ENCODE assay signal across 1 cellular context in the genomic region with DNA sequence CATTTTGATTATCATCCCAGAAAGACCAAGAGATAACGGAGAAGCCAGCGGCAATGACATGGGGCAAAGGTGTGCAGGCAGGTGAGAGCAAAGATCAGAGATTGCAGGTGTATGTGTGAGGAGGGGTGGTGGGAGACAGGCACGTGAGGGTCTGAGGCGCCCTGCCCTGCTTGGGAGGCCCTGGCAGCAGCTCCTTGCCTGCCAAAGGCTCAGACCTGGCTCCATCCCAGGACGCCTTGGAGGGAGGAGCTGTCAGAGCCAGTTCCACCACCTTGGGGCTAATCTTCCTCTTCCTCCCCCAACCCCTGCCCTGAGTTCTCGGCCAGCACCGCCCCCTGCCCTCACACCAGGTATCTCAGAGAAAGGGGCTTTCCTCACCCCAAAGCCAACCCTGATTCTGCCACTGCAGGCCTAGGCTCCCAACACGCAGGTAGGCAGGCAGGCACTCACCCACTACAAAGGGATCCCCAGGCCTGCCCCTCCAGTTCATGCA.
TF ChIP-seq lines count a peak whose summit lies in the region.

No MANE protein-coding gene starts in this region.

TF ChIP-seq in GM23338, 12 proteins besides CTCF, POLR2A, EP300 and RAD21 (continued from another document):
- TF ChIP-seq JUNB (IDR thresholded peaks at IDR 0.05; ENCODE audit: unreplicated experiment) (no peak), EZH2phosphoT487 (IDR thresholded peaks at IDR 0.05; ENCODE audit: unreplicated experiment) (no peak)
- TF ChIP-seq, protein P1, sequence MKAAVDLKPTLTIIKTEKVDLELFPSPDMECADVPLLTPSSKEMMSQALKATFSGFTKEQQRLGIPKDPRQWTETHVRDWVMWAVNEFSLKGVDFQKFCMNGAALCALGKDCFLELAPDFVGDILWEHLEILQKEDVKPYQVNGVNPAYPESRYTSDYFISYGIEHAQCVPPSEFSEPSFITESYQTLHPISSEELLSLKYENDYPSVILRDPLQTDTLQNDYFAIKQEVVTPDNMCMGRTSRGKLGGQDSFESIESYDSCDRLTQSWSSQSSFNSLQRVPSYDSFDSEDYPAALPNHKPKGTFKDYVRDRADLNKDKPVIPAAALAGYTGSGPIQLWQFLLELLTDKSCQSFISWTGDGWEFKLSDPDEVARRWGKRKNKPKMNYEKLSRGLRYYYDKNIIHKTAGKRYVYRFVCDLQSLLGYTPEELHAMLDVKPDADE (IDR thresholded peaks at IDR 0.05), result no peak
